Comparison of ENCODE assay signal across 8 cellular contexts in genomic region chr6:109690373-109690739, GRCh38. TPM values are rescaled to one million over a fixed set of nuclear protein-coding genes. Genes with fewer than 3 reads are reported as not detected.
DNase-seq lines count a peak whose midpoint lies in the region; ATAC-seq and TF ChIP-seq lines count a peak whose summit lies in the region.

No MANE protein-coding gene starts in this region.

- H3K4me2 ChIP-seq in PC-3 (ENCODE audit: low read length), result peak overlapping the region; percentile 99

- H3K79me2 ChIP-seq in PC-3 (ENCODE audit: low read length), result no peaks in the 10 kb centered on the region; the same call in 1 of the 2 replicates

- H3K27ac ChIP-seq in PC-3 (ENCODE audit: low read length), result peak overlapping the region; percentile 33
- H3K27ac ChIP-seq in gastroesophageal sphincter, result peak overlapping the region; percentile 92 to 97 (median 92)

- H3K27me3 ChIP-seq in PC-3 (ENCODE audit: low read length) (no peaks in the 10 kb centered on the region), gastroesophageal sphincter (no peaks in the 10 kb centered on the region)

- H3K27ac Mint-ChIP-seq in type B pancreatic cell, result peak overlapping the region; percentile 96

- H3K4me3 ChIP-seq in AG10803 (ENCODE audit: low read length) (peak overlapping the region; percentile 81), PC-3 (ENCODE audit: low read length) (peak overlapping the region; percentile 93), gastroesophageal sphincter (peak overlapping the region; percentile 43 to 81)

- peaks cover 12% of the 10 kb centered on the region for H3K4me1 Mint-ChIP-seq in type B pancreatic cell (ENCODE audit: unreplicated experiment)

- H3K36me3 ChIP-seq in PC-3 (ENCODE audit: low read depth, low read length) (no peaks in the 10 kb centered on the region), gastroesophageal sphincter (no peaks in the 10 kb centered on the region)

- WGBS in gastroesophageal sphincter (ENCODE audit: low coverage in 1 of 2), 2 donors, result 0 to 2% methylated on average over 3 to 10 of the region's 24 CpGs

- DNase-seq in AG10803 (ENCODE audit: low read depth), result no peak
- DNase-seq in GM19238 (ENCODE audit: insufficient read length, low spot score), result peak; percentile 45
- DNase-seq in PC-3, result peak; percentile 18
- DNase-seq in activated effector memory CD4-positive, alpha-beta T cell treated with anti-CD3 and anti-CD28 coated beads, Interleukin-2, amount 50 U/mL, for 16 hours, result peak; percentile 88
- DNase-seq in omental fat pad (ENCODE audit: low spot score), result no peak
- peak; percentile 73 for DNase-seq in type B pancreatic cell (ENCODE audit: extremely low spot score, unreplicated experiment)

- ATAC-seq in HG03432 (IDR thresholded peaks at IDR 0.05; ENCODE audit: unreplicated experiment) (peak; percentile 44), PC-3 (peak; percentile 16; the same call in 1 of the 2 replicates), gastroesophageal sphincter (peak; percentile 57), omental fat pad (ENCODE audit: low FRiP score) (peak; percentile 49)

- H3K4me1 ChIP-seq in PC-3 (ENCODE audit: insufficient read depth, low read length) (peaks cover 23% of the 10 kb centered on the region), gastroesophageal sphincter (peaks cover 0 to 36% (median 0%) of the 10 kb centered on the region in 3 donors)

- CTCF ChIA-PET in PC-3 (lab: Charles Lee), result interaction anchor here (1.6 kb wide), 1 partner anchor 94 kb away, joined by 7 read pairs; no protein-coding TSS in a partner anchor

- H3K9ac ChIP-seq in PC-3 (ENCODE audit: low read length), result peak overlapping the region; percentile 70

- intact Hi-C loops in PC-3 (cut with micrococcal nuclease), result loop anchor here (2.0 kb wide), 2 partner anchors 94 to 164 kb away; no protein-coding TSS in a partner anchor

- peak overlapping the region; percentile 100 for H2AFZ ChIP-seq in PC-3 (ENCODE audit: low read length)

- H3K9me2 ChIP-seq in PC-3 (replicated peaks; ENCODE audit: low read length), result no peaks in the 10 kb centered on the region

- H3K9me3 ChIP-seq in PC-3 (ENCODE audit: low read length) (no peaks in the 10 kb centered on the region), gastroesophageal sphincter (no peaks in the 10 kb centered on the region)

- no peaks in the 10 kb centered on the region for H3K36me3 Mint-ChIP-seq in type B pancreatic cell

- BruUV-seq in PC-3 (replicated peaks; lab: Mats Ljungman, UMichigan), result no TSS peak

- no peaks in the 10 kb centered on the region for H3F3A ChIP-seq in PC-3 (ENCODE audit: low read length, unreplicated experiment)

- no peak for TF ChIP-seq CTCF in AG10803 (conservative IDR thresholded peaks at IDR 0.05; ENCODE audit: low read length)
- no peak for TF ChIP-seq CTCF in PC-3 (conservative IDR thresholded peaks at IDR 0.05; ENCODE audit: low read depth, low read length)
- TF ChIP-seq CTCF in gastroesophageal sphincter (IDR thresholded peaks at IDR 0.05), result no peak
- no peak for TF ChIP-seq CTCF in omental fat pad (IDR thresholded peaks at IDR 0.05)
- TF ChIP-seq CTCF in type B pancreatic cell (conservative IDR thresholded peaks at IDR 0.05), result no peak

- POLR2A ChIA-PET in PC-3 (lab: Charles Lee; ENCODE audit: unreplicated experiment), result interaction anchor here (0.6 kb wide), 1 partner anchor 277 kb away, joined by 4 read pairs; no protein-coding TSS in a partner anchor

- H4K20me1 ChIP-seq in PC-3 (ENCODE audit: low read length), result no peaks in the 10 kb centered on the region

- no peaks in the 10 kb centered on the region for H3K9me3 Mint-ChIP-seq in type B pancreatic cell

- H3K27me3 Mint-ChIP-seq in type B pancreatic cell, result peaks cover 5% of the 10 kb centered on the region

- TF ChIP-seq POLR2A in gastroesophageal sphincter (IDR thresholded peaks at IDR 0.05), result no peak

- TF ChIP-seq EP300 in gastroesophageal sphincter (IDR thresholded peaks at IDR 0.05), result no peak

- H3K4me3 Mint-ChIP-seq in type B pancreatic cell, result peak overlapping the region; percentile 96

RNA-seq across cellular contexts. Expression of gene AK9, which starts 0.6 kb away (rescaled TPM):
- total RNA-seq in PC-3 (2014; rRNA removed) (1.7 and 3.5 TPM in 2 replicates), gastroesophageal sphincter (10 to 100 TPM in 3 of 4 donors, 1 to 10 TPM in 1; 9.1 to 15.7 (median 13.2) TPM), omental fat pad (10 to 100 TPM in 2 of 4 donors, 1 to 10 TPM in 2; 5.4 to 14.8 (median 8.2) TPM), type B pancreatic cell (ENCODE audit: low replicate concordance) (6.6 and 8.1 TPM in 2 replicates)

RNA-seq across cellular contexts. Expression of gene FIG4, which starts 0.7 kb away (rescaled TPM):
- 5.7 and 6.0 TPM in 2 replicates for total RNA-seq in PC-3 (2014; rRNA removed)
- 10 to 100 TPM; 12.5 to 23.0 (median 19.3) TPM for total RNA-seq in gastroesophageal sphincter
- 10 to 100 TPM in 2 of 4 donors, 1 to 10 TPM in 2; 9.4 to 18.1 (median 13.2) TPM for total RNA-seq in omental fat pad
- total RNA-seq in type B pancreatic cell (ENCODE audit: low replicate concordance), result 13.6 and 15.4 TPM in 2 replicates

Comparison
In these comparisons a context has a peak if more than half of its experiments do, and no peak if none do; other contexts are left out.
1. DNase-seq: peak in GM19238 (single experiment), PC-3 (single experiment), activated effector memory CD4-positive, alpha-beta T cell treated with anti-CD3 and anti-CD28 coated beads, Interleukin-2, amount 50 U/mL, for 16 hours (single experiment) and type B pancreatic cell (single experiment); none in AG10803 (single experiment) and omental fat pad (single experiment).
2. Peak in every context shown above with its lines, with median percentiles within 50 percentile points of each other: H3K4me3 ChIP-seq and ATAC-seq.